ENCODE assay signal across 9 cellular contexts in the genomic region with DNA sequence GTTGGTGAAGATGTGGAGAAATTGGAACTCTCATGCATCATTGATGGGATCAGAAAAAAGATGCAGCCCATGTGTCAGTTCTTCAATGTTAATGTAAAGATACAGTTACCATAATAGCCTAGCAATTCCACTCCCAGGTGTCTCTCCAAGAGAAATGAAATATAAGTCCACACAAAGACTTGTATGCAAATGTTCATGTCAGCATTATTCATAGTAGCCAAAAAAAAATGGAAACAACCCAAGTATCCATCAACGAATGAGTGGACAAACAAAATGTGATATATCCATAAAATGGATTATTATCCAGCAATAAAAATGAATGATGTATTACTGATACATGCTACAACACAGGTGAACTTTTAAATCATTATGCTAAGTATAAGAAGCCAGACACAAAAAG. TPM values are rescaled to one million over a fixed set of nuclear protein-coding genes. Genes with fewer than 3 reads are reported as not detected.
"Had no signal": no experiment of that assay in that cellular context is flagged by ENCODE, and none has a peak within 500 bp of the region (broad histone marks: within the 10 kb centered on the region; RNA-seq: fewer than 3 reads in every experiment).

No MANE protein-coding gene starts in this region.

- H3K27ac ChIP-seq: HL-60 had no signal

- H2AFZ ChIP-seq: GM23338 had no signal

- ATAC-seq: GM23338 had no signal

- FAIRE-seq: H1, H54 had no signal

- H3K36me3 Mint-ChIP-seq: IgD-negative memory B cell had no signal

- H3K4me2 ChIP-seq: GM23338 had no signal

- H3K27ac Mint-ChIP-seq: GM23338, H9, IgD-negative memory B cell had no signal

- H3K4me3 Mint-ChIP-seq: GM23338, H9, IgD-negative memory B cell had no signal

- H3K4me3 ChIP-seq: GM23338 had no signal

- H3K9me3 Mint-ChIP-seq: GM23338, H9, IgD-negative memory B cell had no signal

- DNase-seq: H9, HCEC 1CT, KG1 had no signal

RNA-seq across cellular contexts. Expression of a gene that starts 38.7 kb away (rescaled TPM):
- total RNA-seq: GM23338, H1, H9, HT1080 had no signal
- polyA plus RNA-seq: GM23338, H1, IgD-negative memory B cell had no signal

RNA-seq across cellular contexts. Expression of a gene that starts 55.5 kb away (rescaled TPM):
- total RNA-seq: H1, H9, HT1080 had no signal
- polyA plus RNA-seq: IgD-negative memory B cell had no signal
